In the genomic region with DNA sequence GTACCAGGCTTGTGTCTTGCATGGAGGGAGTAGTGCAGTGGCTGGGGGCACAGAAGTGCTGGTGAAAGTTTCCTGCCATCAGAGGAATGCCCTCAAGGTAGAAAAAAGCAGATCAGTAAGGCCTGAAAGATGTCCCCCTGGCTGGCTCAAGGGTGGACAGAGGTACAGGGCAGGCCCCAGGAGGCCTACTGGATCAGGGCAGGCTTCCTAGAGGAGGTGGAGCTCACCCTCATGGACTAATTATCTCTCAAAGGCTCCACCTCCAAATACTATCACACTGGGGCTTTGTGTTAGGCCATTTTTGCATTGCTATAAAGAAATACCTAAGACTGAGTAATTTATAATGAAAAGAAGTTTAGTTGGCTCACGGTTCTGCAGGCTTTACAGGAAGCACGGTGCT, we compare ENCODE assay signal across 30 cellular contexts. TPM values are rescaled to one million over a fixed set of nuclear protein-coding genes. Genes with fewer than 3 reads are reported as not detected.
"Had no signal": no experiment of that assay in that cellular context is flagged by ENCODE, and none has a peak within 500 bp of the region (broad histone marks: within the 10 kb centered on the region; RNA-seq: fewer than 3 reads in every experiment).

No MANE protein-coding gene starts in this region.

- ATAC-seq: effector memory CD8-positive, alpha-beta T cell; esophagus mucosa; gastrocnemius medialis; heart left ventricle; left lung; lower lobe of right lung; mucosa of descending colon; natural killer cell treated with Interleukin-12 subunit alpha and Interleukin-12 subunit beta and Interleukin-15 and Interleukin-18, amount 100 ng/mL, for 72 hours; psoas muscle; right cardiac atrium; stimulated activated effector memory CD8-positive, alpha-beta T cell treated with anti-CD3 and anti-CD28 coated beads, Interleukin-12 subunit alpha, Interleukin-12 subunit beta, amount 100 ng/mL, for 72 hours; upper lobe of right lung had no signal

- H3K4me3 ChIP-seq: colonic mucosa, gastrocnemius medialis, heart left ventricle, hepatocyte, left lung, lower lobe of right lung, mucosa of descending colon, ovary, psoas muscle, sigmoid colon, testis, tibial artery, upper lobe of right lung had no signal

- H3K27me3 ChIP-seq: colonic mucosa, gastrocnemius medialis, ovary, testis, upper lobe of right lung had no signal

- DNase-seq: colonic mucosa; dermis blood vessel endothelial cell; effector memory CD8-positive, alpha-beta T cell; foreskin fibroblast; gastrocnemius medialis; heart left ventricle; kidney; left lung; lower lobe of right lung; mucosa of descending colon; naive B cell; ovary; posterior cingulate gyrus; psoas muscle; right cardiac atrium; sigmoid colon; stimulated activated CD4-positive, alpha-beta T cell treated with anti-CD3 and anti-CD28 coated beads, Interleukin-2, amount 100 ng/mL, for 24 hours; stimulated activated CD4-positive, alpha-beta T cell treated with anti-CD3 and anti-CD28 coated beads, Interleukin-4, amount 100 ng/mL, for 24 hours; stimulated activated naive CD4-positive, alpha-beta T cell treated with Interleukin-2 at 50 U/mL for 16 hours; substantia nigra; testis; tibial artery had no signal

- H3K79me2 ChIP-seq: hepatocyte had no signal

- H3K4me1 ChIP-seq: colonic mucosa, gastrocnemius medialis, left lung, lower lobe of right lung, psoas muscle, sigmoid colon, tibial artery, upper lobe of right lung had no signal

- H3K36me3 ChIP-seq: colonic mucosa, gastrocnemius medialis, heart left ventricle, left lung, lower lobe of right lung, ovary, sigmoid colon, tibial artery, upper lobe of right lung had no signal

- H3K4me2 ChIP-seq: hepatocyte had no signal

- H3K27ac ChIP-seq: colonic mucosa, epithelial cell of prostate, gastrocnemius medialis, heart left ventricle, hepatocyte, left lung, lower lobe of right lung, ovary, psoas muscle, sigmoid colon, testis, tibial artery, upper lobe of right lung had no signal

- H3K9me3 ChIP-seq: colonic mucosa, gastrocnemius medialis, left lung, lower lobe of right lung, mucosa of descending colon, ovary, psoas muscle, sigmoid colon, testis, tibial artery, upper lobe of right lung had no signal

- H2AFZ ChIP-seq: hepatocyte had no signal

RNA-seq across cellular contexts. Expression of a gene that starts 7.8 kb away (rescaled TPM):
- total RNA-seq: colonic mucosa; dermis blood vessel endothelial cell; esophagus mucosa; glomerular endothelial cell; natural killer cell treated with Interleukin-12 subunit alpha and Interleukin-12 subunit beta and Interleukin-15 and Interleukin-18, amount 100 ng/mL, for 72 hours; renal cortical epithelial cell had no signal
